Comparison of ENCODE assay signal across 17 cellular contexts in the genomic region with DNA sequence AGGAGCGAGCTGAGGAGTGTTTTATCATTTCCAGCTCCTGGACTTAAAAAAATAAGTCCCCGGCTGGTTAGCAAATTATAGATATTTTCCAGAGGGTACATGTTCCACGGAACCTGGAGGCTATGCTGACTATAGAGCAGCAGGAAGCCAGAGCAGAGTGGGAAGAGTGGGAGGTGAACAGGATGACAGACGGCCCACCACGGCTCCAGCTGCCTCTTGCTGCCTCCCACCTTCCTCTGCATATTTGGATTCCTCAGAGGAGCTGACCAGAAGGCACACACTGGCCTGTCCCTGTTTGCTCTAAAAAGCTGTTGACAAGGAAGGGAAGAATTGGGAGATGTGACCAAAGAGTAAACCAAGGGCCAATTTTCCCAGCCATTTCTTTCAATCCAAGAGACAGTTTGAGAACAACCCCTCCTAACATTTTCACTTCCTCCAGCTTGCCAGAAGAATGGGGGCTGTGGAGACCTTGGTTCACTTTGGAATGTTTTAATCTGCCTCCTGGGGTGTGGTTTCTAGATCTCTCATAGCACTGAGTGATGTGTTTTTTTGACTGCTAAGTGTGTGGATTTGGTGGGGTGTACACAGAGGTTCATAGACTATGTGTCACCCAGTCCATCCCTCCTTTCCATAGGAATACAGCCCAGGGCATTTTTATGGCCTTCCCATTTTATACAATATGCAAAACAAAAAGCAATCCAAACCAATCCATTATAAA. TPM values are rescaled to one million over a fixed set of nuclear protein-coding genes. Genes with fewer than 3 reads are reported as not detected.
A peak's percentile ranks its signal among the peaks of the same experiment; 100 is the strongest.
DNase-seq lines count a peak whose midpoint lies in the region; ATAC-seq and TF ChIP-seq lines count a peak whose summit lies in the region.
"Had no signal": no experiment of that assay in that cellular context is flagged by ENCODE, and none has a peak within 500 bp of the region (broad histone marks: within the 10 kb centered on the region; RNA-seq: fewer than 3 reads in every experiment).

No MANE protein-coding gene starts in this region.

- intact Hi-C loops in dorsolateral prefrontal cortex (cut with DNase I) (no loop called here), posterior cingulate gyrus (cut with DNase I) (no loop called here)

- ATAC-seq in GM18867 (IDR thresholded peaks at IDR 0.05; ENCODE audit: unreplicated experiment): no peak
- no peak for ATAC-seq in GM19324 (IDR thresholded peaks at IDR 0.05; ENCODE audit: low FRiP score, unreplicated experiment)
- ATAC-seq: right lobe of liver had no signal

- H3K4me3 ChIP-seq in dorsolateral prefrontal cortex: no peak overlapping the region
- H3K4me3 ChIP-seq: right lobe of liver had no signal

- DNase-seq in NCI-H146 (lab: John Stamatoyannopoulos, UW): peak; percentile 12
- no peak for DNase-seq in NCI-H146 treated with DMSO at 0.1 percent for 48 hours (lab: John Stamatoyannopoulos, UW; ENCODE audit: unreplicated experiment)
- DNase-seq in NCI-H69 (lab: John Stamatoyannopoulos, UW): peak; percentile 6
- DNase-seq in dorsolateral prefrontal cortex: peak in 9 of 10 donors; percentile 29 to 79 (median 69)
- peak in 8 of 10 donors; percentile 34 to 91 (median 61) for DNase-seq in posterior cingulate gyrus
- DNase-seq in dedifferentiated amniotic fluid mesenchymal stem cell (ENCODE audit: extremely low spot score): no peak
- DNase-seq: 8988T; activated CD4-positive, alpha-beta T cell treated with anti-CD3 and anti-CD28 coated beads, Interleukin-2, amount 50 U/mL, for 4 hours; activated T-cell treated with anti-CD3 and anti-CD28 coated beads, Interleukin-2, amount 50 U/mL, for 48 hours; H9; NCI-H2081 treated with DMSO at 0.1 percent for 48 hours; NK-92 treated with Interleukin-12 subunit alpha and Interleukin-12 subunit beta, amount 100 ng/mL, for 24 hours; right lobe of liver; stimulated activated CD4-positive, alpha-beta T cell treated with anti-CD3 and anti-CD28 coated beads, Interleukin-4, amount 100 ng/mL, for 1 hour; T-helper 9 cell had no signal

- no peaks in the 10 kb centered on the region for H3K27me3 ChIP-seq in dorsolateral prefrontal cortex
- H3K27me3 ChIP-seq: right lobe of liver had no signal

- peak overlapping the region in 44 of 59 donors; percentile 15 to 90 (median 58) for H3K27ac ChIP-seq in dorsolateral prefrontal cortex
- H3K27ac ChIP-seq: right lobe of liver had no signal

- TF ChIP-seq CTCF in dorsolateral prefrontal cortex (IDR thresholded peaks at IDR 0.05 in 54 of 56, conservative IDR thresholded peaks at IDR 0.05 in 2 of 56; ENCODE audit: low read depth in 1 of 56, partially characterized antibody in 56 of 56): no peak

RNA-seq across cellular contexts. Expression of a gene that starts 36.8 kb away (rescaled TPM):
- 1 to 10 TPM in 64 of 120 experiments, under 1 TPM in 40, not detected in 16; 0.28 to 7.5 (median 1.3) TPM for total RNA-seq in dorsolateral prefrontal cortex

RNA-seq across cellular contexts. Expression of a gene that starts 49.1 kb away (rescaled TPM):
- total RNA-seq in dorsolateral prefrontal cortex: 100 to 1,000 TPM in 106 of 120 experiments, 10 to 100 TPM in 14; 75.5 to 170 (median 127) TPM

Comparison
In these comparisons a context has a peak if more than half of its experiments do, and no peak if none do; other contexts are left out.
1. DNase-seq: peak in NCI-H146 (single experiment), NCI-H69 (single experiment), dorsolateral prefrontal cortex (9 of 10) and posterior cingulate gyrus (8 of 10); none in NCI-H146 treated with DMSO at 0.1 percent for 48 hours (single experiment) and dedifferentiated amniotic fluid mesenchymal stem cell (single experiment).